Comparison of ENCODE assay signal across 17 cellular contexts in genomic region chr6:47392251-47392650, GRCh38.
DNase-seq lines count a peak whose midpoint lies in the region; ATAC-seq and TF ChIP-seq lines count a peak whose summit lies in the region.
"Had no signal": no experiment of that assay in that cellular context is flagged by ENCODE, and none has a peak within 500 bp of the region (broad histone marks: within the 10 kb centered on the region; RNA-seq: fewer than 3 reads in every experiment).

No MANE protein-coding gene starts in this region.

- in situ Hi-C loops in HAP-1 (cut with MboI; ENCODE audit: low sequenced_read_pairs), result no loop called here

- H3K4me1 Mint-ChIP-seq in WTC11, result no peaks in the 10 kb centered on the region
- H3K4me1 Mint-ChIP-seq: CD14-positive monocyte; CD4-positive, alpha-beta memory T cell had no signal

- no peak overlapping the region for H3K23ac ChIP-seq in mesenchymal stem cell (ENCODE audit: low read length in 2 of 2)

- WGBS in mesenchymal stem cell, result 100% methylated on average over 1 of the region's 1 CpG
- WGBS in tibial nerve, 2 donors, result 81 to 92% methylated on average over 1 of the region's 1 CpG

- peaks cover 18% of the 10 kb centered on the region for H3K9me3 Mint-ChIP-seq in WTC11

- H3K9ac ChIP-seq in mesenchymal stem cell (ENCODE audit: low read length), result no peak overlapping the region
- H3K9ac ChIP-seq: BLaER1 had no signal

- peaks cover 2% of the 10 kb centered on the region; the same call in 1 of the 2 replicates for H3K27me3 Mint-ChIP-seq in WTC11 (ENCODE audit: low read depth)

- no peak overlapping the region for H2AFZ ChIP-seq in mesenchymal stem cell (ENCODE audit: low read depth, low read length)

- H2BK5ac ChIP-seq in mesenchymal stem cell (ENCODE audit: low read depth, low read length, poor library complexity, severe bottlenecking), result no peak overlapping the region

- H3K4ac ChIP-seq in mesenchymal stem cell (ENCODE audit: low read depth in 1 of 2, low read length in 2 of 2), result no peak overlapping the region

- H3K18ac ChIP-seq in mesenchymal stem cell (ENCODE audit: low read depth in 1 of 2, low read length in 2 of 2), result no peak overlapping the region

- H3K27ac ChIP-seq in mesenchymal stem cell (ENCODE audit: low read length, poor library complexity, severe bottlenecking) (no peak overlapping the region), tibial nerve (no peak overlapping the region)
- H3K27ac ChIP-seq: BLaER1, HL-60 had no signal

- no peak overlapping the region for H2AK5ac ChIP-seq in mesenchymal stem cell (ENCODE audit: low read length, severe bottlenecking)

- no peaks in the 10 kb centered on the region for H3K36me3 ChIP-seq in mesenchymal stem cell (ENCODE audit: control insufficient read depth in 1 of 2, insufficient read depth in 2 of 2, low read depth in 1 of 2, low read length in 2 of 2)
- H3K36me3 ChIP-seq in tibial nerve, result no peaks in the 10 kb centered on the region
- no peaks in the 10 kb centered on the region for H3K36me3 ChIP-seq in HAP-1 (replicated peaks)
- H3K36me3 ChIP-seq: BLaER1 had no signal

- H4K8ac ChIP-seq in mesenchymal stem cell (ENCODE audit: low read length), result no peak overlapping the region

- no peak for TF ChIP-seq EP300 in tibial nerve (IDR thresholded peaks at IDR 0.05)

- CTCF ChIA-PET in WTC11 (lab: Charles Lee), result no interaction called here

- no peak overlapping the region for H4K91ac ChIP-seq in mesenchymal stem cell (ENCODE audit: low read length)

- TF ChIP-seq POLR2A in tibial nerve (IDR thresholded peaks at IDR 0.05), result no peak

- ATAC-seq in WTC11 (peak; percentile 83), GM18867 (IDR thresholded peaks at IDR 0.05; ENCODE audit: unreplicated experiment) (no peak)
- ATAC-seq: GM12878 had no signal

- POLR2A ChIA-PET in WTC11 (lab: Charles Lee), result interaction anchor here (0.5 kb wide), 1 partner anchor 175 kb away, joined by 4 read pairs; no protein-coding TSS in a partner anchor

- H2BK15ac ChIP-seq in mesenchymal stem cell (ENCODE audit: low read depth, poor library complexity, severe bottlenecking), result no peak overlapping the region

- peaks cover 7% of the 10 kb centered on the region for H3K36me3 Mint-ChIP-seq in WTC11
- H3K36me3 Mint-ChIP-seq: CD14-positive monocyte had no signal

- H3K27me3 ChIP-seq in mesenchymal stem cell (ENCODE audit: control insufficient read depth in 1 of 2, insufficient read depth in 1 of 2, low read length in 2 of 2), result no peaks in the 10 kb centered on the region
- H3K27me3 ChIP-seq in tibial nerve, result no peaks in the 10 kb centered on the region
- H3K27me3 ChIP-seq in HAP-1 (ENCODE audit: low read depth), result no peaks in the 10 kb centered on the region
- H3K27me3 ChIP-seq: BLaER1 had no signal

- no peak overlapping the region for H3K14ac ChIP-seq in mesenchymal stem cell (ENCODE audit: low read length in 2 of 2)

- H3K4me3 ChIP-seq in mesenchymal stem cell (ENCODE audit: insufficient read depth in 1 of 2, low read depth in 1 of 2, low read length in 2 of 2) (no peak overlapping the region), tibial nerve (no peak overlapping the region), HAP-1 (no peak overlapping the region)
- H3K4me3 ChIP-seq: BLaER1, GM12878 had no signal

- H3K9me3 ChIP-seq in mesenchymal stem cell (ENCODE audit: control insufficient read depth, low read length) (peaks cover 16% of the 10 kb centered on the region), tibial nerve (peaks cover 0 to 25% (median 0%) of the 10 kb centered on the region in 4 donors), HAP-1 (no peaks in the 10 kb centered on the region)

- peak overlapping the region; percentile 15 for H2BK120ac ChIP-seq in mesenchymal stem cell (ENCODE audit: low read depth, low read length)

- no peaks in the 10 kb centered on the region for H3K79me1 ChIP-seq in mesenchymal stem cell (replicated peaks; ENCODE audit: low read length, poor library complexity, severe bottlenecking)

- H3K4me2 ChIP-seq in mesenchymal stem cell (ENCODE audit: low read length, poor library complexity, severe bottlenecking), result no peak overlapping the region
- H3K4me2 ChIP-seq: BLaER1 had no signal

- H2BK12ac ChIP-seq in mesenchymal stem cell (ENCODE audit: low read length in 2 of 2), result no peak overlapping the region

- DNase-seq in ELF-1 (ENCODE audit: low read depth, low spot score) (peak; percentile 39), WTC11 (ENCODE audit: low spot score) (no peak), mesenchymal stem cell (no peak), tibial nerve (ENCODE audit: low spot score in 2 of 2) (no peak), HAP-1 (ENCODE audit: low spot score in 2 of 2) (no peak), Kasumi-1 (lab: John Stamatoyannopoulos, UW) (no peak)
- DNase-seq: 8988T; Calu3; CD4-positive, alpha-beta memory T cell; DMS79 treated with DMSO at 0.1 percent for 48 hours; GOT3; HCEC 1CT had no signal

- H3K4me1 ChIP-seq in mesenchymal stem cell (ENCODE audit: control insufficient read depth, insufficient read depth, low read depth, low read length) (no peaks in the 10 kb centered on the region), tibial nerve (no peaks in the 10 kb centered on the region), HAP-1 (no peaks in the 10 kb centered on the region)
- H3K4me1 ChIP-seq: BLaER1 had no signal

- no peak for TF ChIP-seq CTCF in WTC11 (IDR thresholded peaks at IDR 0.05)
- no peak for TF ChIP-seq CTCF in tibial nerve (IDR thresholded peaks at IDR 0.05)

- H3K27ac Mint-ChIP-seq in WTC11, result no peak overlapping the region
- H3K27ac Mint-ChIP-seq: CD4-positive, alpha-beta memory T cell had no signal

- H3K4me3 Mint-ChIP-seq in WTC11, result no peak overlapping the region
- H3K4me3 Mint-ChIP-seq: CD14-positive monocyte; CD4-positive, alpha-beta memory T cell had no signal

TF ChIP-seq in WTC11, 78 proteins besides CTCF, POLR2A, EP300 and RAD21 (continues in another document):
- TF ChIP-seq TP53 (CRISPR knock-in tag; IDR thresholded peaks at IDR 0.05), result no peak
- no peak for TF ChIP-seq E2F5 (CRISPR knock-in tag; IDR thresholded peaks at IDR 0.05)
- no peak for TF ChIP-seq ATF1 (CRISPR knock-in tag; IDR thresholded peaks at IDR 0.05)
- TF ChIP-seq JUN (CRISPR knock-in tag; IDR thresholded peaks at IDR 0.05), result no peak
- no peak for TF ChIP-seq ZNF219 (CRISPR knock-in tag; IDR thresholded peaks at IDR 0.05; ENCODE audit: borderline replicate concordance)
- no peak for TF ChIP-seq ZNF317 (CRISPR knock-in tag; IDR thresholded peaks at IDR 0.05; ENCODE audit: borderline replicate concordance, low read depth)
- no peak for TF ChIP-seq ATF2 (CRISPR knock-in tag; IDR thresholded peaks at IDR 0.05; ENCODE audit: borderline replicate concordance, low read depth)
- TF ChIP-seq ZNF263 (CRISPR knock-in tag; IDR thresholded peaks at IDR 0.05; ENCODE audit: low read depth), result no peak
- TF ChIP-seq ELF4 (CRISPR knock-in tag; IDR thresholded peaks at IDR 0.05; ENCODE audit: low read depth), result no peak
- no peak for TF ChIP-seq ZNF232 (CRISPR knock-in tag; IDR thresholded peaks at IDR 0.05)
- no peak for TF ChIP-seq PREB (CRISPR knock-in tag; IDR thresholded peaks at IDR 0.05; ENCODE audit: borderline replicate concordance)
- TF ChIP-seq SMAD3 (CRISPR knock-in tag; IDR thresholded peaks at IDR 0.05; ENCODE audit: borderline replicate concordance), result no peak
- no peak for TF ChIP-seq USF2 (CRISPR knock-in tag; IDR thresholded peaks at IDR 0.05)
- no peak for TF ChIP-seq ATF3 (CRISPR knock-in tag; conservative IDR thresholded peaks at IDR 0.05)
- TF ChIP-seq TCF7 (CRISPR knock-in tag; IDR thresholded peaks at IDR 0.05; ENCODE audit: low read depth), result no peak
